In genomic region chr12:129097451-129097850, GRCh38 we compare ENCODE assay signal across 31 cellular contexts.
DNase-seq lines count a peak whose midpoint lies in the region; ATAC-seq, FAIRE-seq and TF ChIP-seq lines count a peak whose summit lies in the region.
"Had no signal": no experiment of that assay in that cellular context is flagged by ENCODE, and none has a peak within 500 bp of the region (broad histone marks: within the 10 kb centered on the region; RNA-seq: fewer than 3 reads in every experiment).

No MANE protein-coding gene starts in this region.

- no peaks in the 10 kb centered on the region for H4K20me1 ChIP-seq in HepG2 (ENCODE audit: insufficient read depth, low read length)
- H4K20me1 ChIP-seq: BLaER1; BLaER1 treated with 17β-estradiol and CSF1 and Interleukin-3, amounts not matched to agents 10 nM and 100 nM had no signal

- TF ChIP-seq CTCF in right lobe of liver (IDR thresholded peaks at IDR 0.05) (no peak), HepG2 (CRISPR knock-in tag; IDR thresholded peaks at IDR 0.05) (no peak)

- no peak overlapping the region for H2AFZ ChIP-seq in HepG2 (ENCODE audit: low read length)

- H3K27ac ChIP-seq in right lobe of liver (no peak overlapping the region), HepG2 (ENCODE audit: extremely low read length, insufficient read depth, low read length) (no peak overlapping the region)
- H3K27ac ChIP-seq: 22Rv1; A549; BLaER1; BLaER1 treated with 17β-estradiol and CSF1 and Interleukin-3, amounts not matched to agents 10 nM and 100 nM; C4-2B had no signal

- H3K9me3 ChIP-seq in right lobe of liver (no peaks in the 10 kb centered on the region), HepG2 (ENCODE audit: low read length) (no peaks in the 10 kb centered on the region)
- H3K9me3 ChIP-seq: A549, BE2C, Caco-2 had no signal

- H3K9ac ChIP-seq in HepG2 (ENCODE audit: insufficient read depth, low read depth, low read length): no peak overlapping the region
- H3K9ac ChIP-seq: BLaER1; BLaER1 treated with 17β-estradiol and CSF1 and Interleukin-3, amounts not matched to agents 10 nM and 100 nM had no signal

- no TSS peak for BruUV-seq in HepG2 (replicated peaks; lab: Mats Ljungman, UMichigan)

- CTCF ChIA-PET in HepG2 (lab: Yijun Ruan, JAX; ENCODE audit: low intra/inter-chr PET ratio, low total read pairs): no interaction called here

- in situ Hi-C loops in HepG2 (cut with HindIII; ENCODE audit: extremely low pct_ligation_motif_present, low pct_unique_long_range_greater_than_20kb): no loop called here

- POLR2A ChIA-PET in HepG2 (lab: Yijun Ruan, JAX): no interaction called here

- TF ChIP-seq RAD21 in HepG2 (CRISPR knock-in tag; IDR thresholded peaks at IDR 0.05): no peak

- no peaks in the 10 kb centered on the region for H3K27me3 ChIP-seq in right lobe of liver
- H3K27me3 ChIP-seq in HepG2 (ENCODE audit: control insufficient read depth in 1 of 2, insufficient read depth in 2 of 2, low read length in 2 of 2): no peaks in the 10 kb centered on the region; a peak in 1 of 5 replicates
- H3K27me3 ChIP-seq: BE2C; BLaER1; BLaER1 treated with 17β-estradiol and CSF1 and Interleukin-3, amounts not matched to agents 10 nM and 100 nM had no signal

- WGBS in right lobe of liver (ENCODE audit: insufficient coverage, low coverage, low lambda C conversion rate, missing lambda C conversion rate): 38% methylated on average over 3 of the region's 3 CpGs
- WGBS in HepG2 (ENCODE audit: low lambda C conversion rate): 3% methylated on average over 3 of the region's 3 CpGs

- no peaks in the 10 kb centered on the region for H3K4me1 ChIP-seq in right lobe of liver
- no peaks in the 10 kb centered on the region for H3K4me1 ChIP-seq in HepG2 (ENCODE audit: insufficient read depth, low read length)
- H3K4me1 ChIP-seq: A549; BE2C; BLaER1; BLaER1 treated with 17β-estradiol and CSF1 and Interleukin-3, amounts not matched to agents 10 nM and 100 nM; Caco-2 had no signal

- TF ChIP-seq EP300 in HepG2 (IDR thresholded peaks at IDR 0.05; ENCODE audit: low read depth in 2 of 2, low read length in 2 of 2) (no peak), HepG2 (CRISPR knock-in tag; IDR thresholded peaks at IDR 0.05; ENCODE audit: borderline replicate concordance) (no peak)

- H3K36me3 ChIP-seq in right lobe of liver (no peaks in the 10 kb centered on the region), HepG2 (replicated peaks in 1 of 2; ENCODE audit: control insufficient read depth in 1 of 2, insufficient read depth in 2 of 2, low read length in 2 of 2) (no peaks in the 10 kb centered on the region)
- H3K36me3 ChIP-seq: BE2C; BLaER1; BLaER1 treated with 17β-estradiol and CSF1 and Interleukin-3, amounts not matched to agents 10 nM and 100 nM had no signal

- H3K4me2 ChIP-seq in HepG2 (ENCODE audit: low read depth, low read length): no peak overlapping the region
- H3K4me2 ChIP-seq: A549; BLaER1; BLaER1 treated with 17β-estradiol and CSF1 and Interleukin-3, amounts not matched to agents 10 nM and 100 nM had no signal

- DNase-seq in right lobe of liver (no peak), HepG2 (ENCODE audit: low spot score) (no peak), left lobe of liver (ENCODE audit: low spot score) (no peak)
- DNase-seq: 8988T; ACHN; AML-193; BE2C; C1 segment of cervical spinal cord; Caco-2; Calu3; CD4-positive, alpha-beta memory T cell; CD4-positive, alpha-beta T cell; CD4-positive, CD25-positive, alpha-beta regulatory T cell; CD8-positive, alpha-beta memory T cell; CD8-positive, alpha-beta T cell; COR-L47; DMS 273 treated with DMSO at 0.1 percent for 48 hours; DMS153; DMS53; DMS79; DMS79 treated with DMSO at 0.1 percent for 48 hours; DND-41; EL had no signal

- FAIRE-seq in HepG2 (lab: Jason Lieb, UNC): no peak
- FAIRE-seq: A204.1, A549, D721Med had no signal

- TF ChIP-seq POLR2A in right lobe of liver (IDR thresholded peaks at IDR 0.05) (no peak), HepG2 (IDR thresholded peaks at IDR 0.05; ENCODE audit: insufficient read depth in 1 of 2, low read depth in 2 of 2, low read length in 2 of 2) (no peak)

- peak in 3 of 4 donors; percentile 34 to 57 (median 56) for ATAC-seq in right lobe of liver
- no peak for ATAC-seq in HepG2
- ATAC-seq in left lobe of liver: peak; percentile 56
- no peak for ATAC-seq in GM19023 (IDR thresholded peaks at IDR 0.05; ENCODE audit: unreplicated experiment)
- ATAC-seq: A549; CD8-positive, alpha-beta T cell had no signal

- H3K4me3 ChIP-seq in right lobe of liver (no peak overlapping the region), HepG2 (replicated peaks in 1 of 3; ENCODE audit: insufficient read depth in 1 of 3, low read depth in 2 of 3, low read length in 3 of 3) (no peak overlapping the region)
- H3K4me3 ChIP-seq: A549; BLaER1; BLaER1 treated with 17β-estradiol and CSF1 and Interleukin-3, amounts not matched to agents 10 nM and 100 nM had no signal

- intact Hi-C loops in right lobe of liver (cut with DNase I) (no loop called here), HepG2 (cut with micrococcal nuclease; ENCODE audit: unreplicated experiment) (no loop called here)

- H3K79me2 ChIP-seq in HepG2 (ENCODE audit: insufficient read depth, low read length): no peaks in the 10 kb centered on the region

TF ChIP-seq in HepG2, 621 proteins besides CTCF, POLR2A, EP300 and RAD21:
- no peak for TF ChIP-seq ZBTB46 (CRISPR knock-in tag; IDR thresholded peaks at IDR 0.05; ENCODE audit: borderline replicate concordance)
- no peak for TF ChIP-seq ZNF720 (CRISPR knock-in tag; IDR thresholded peaks at IDR 0.05)
- no peak for TF ChIP-seq ZNF660 (CRISPR knock-in tag; IDR thresholded peaks at IDR 0.05; ENCODE audit: borderline replicate concordance, low read depth)
- no peak for TF ChIP-seq ZNF296 (CRISPR knock-in tag; conservative IDR thresholded peaks at IDR 0.05)
- TF ChIP-seq ZNF670 (CRISPR knock-in tag; IDR thresholded peaks at IDR 0.05; ENCODE audit: borderline replicate concordance): no peak
TF ChIP-seq in HepG2: peak in this region for 0.

Comparison
In these comparisons a context has a peak if more than half of its experiments do, and no peak if none do; other contexts are left out.
1. ATAC-seq: peak in right lobe of liver (3 of 4) and left lobe of liver (single experiment); none in HepG2 (single experiment) and GM19023 (single experiment).